In the genomic region with DNA sequence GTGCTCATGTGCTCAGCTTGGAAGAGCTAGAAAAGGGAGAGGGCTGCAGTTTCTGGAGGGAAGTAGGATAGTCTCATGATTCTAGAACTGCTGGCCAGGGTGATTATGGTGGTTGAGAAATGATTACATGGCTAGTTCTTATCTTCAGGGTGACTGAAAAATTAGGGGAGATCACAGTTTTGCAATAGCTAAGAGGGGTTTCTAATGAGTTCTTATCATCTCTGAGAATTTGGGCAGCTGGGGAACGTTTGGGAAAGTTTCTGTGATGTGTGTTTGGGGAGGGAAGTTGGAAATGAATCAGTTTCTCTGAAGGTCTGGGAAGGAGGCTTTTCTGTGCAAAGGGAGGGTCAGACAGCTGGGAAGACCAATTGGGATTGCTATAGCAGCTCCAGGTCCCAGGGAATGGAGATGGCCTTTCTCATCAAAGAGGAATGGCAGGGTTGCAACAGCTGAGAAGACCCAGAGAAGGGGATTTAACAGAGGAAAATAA, we compare ENCODE assay signal across 21 cellular contexts. TPM values are rescaled to one million over a fixed set of nuclear protein-coding genes. Genes with fewer than 3 reads are reported as not detected.
DNase-seq lines count a peak whose midpoint lies in the region; ATAC-seq and TF ChIP-seq lines count a peak whose summit lies in the region.
"Had no signal": no experiment of that assay in that cellular context is flagged by ENCODE, and none has a peak within 500 bp of the region (broad histone marks: within the 10 kb centered on the region; RNA-seq: fewer than 3 reads in every experiment).

No MANE protein-coding gene starts in this region.

- H3K27me3 Mint-ChIP-seq in mesothelial cell of epicardium (ENCODE audit: low read depth): no peaks in the 10 kb centered on the region
- peaks cover 24% of the 10 kb centered on the region for H3K27me3 Mint-ChIP-seq in MCF 10A (ENCODE audit: insufficient read depth, unreplicated experiment)

- TF ChIP-seq POLR2A in esophagus muscularis mucosa (IDR thresholded peaks at IDR 0.05; ENCODE audit: low read depth): no peak

- H3K27me3 ChIP-seq in left ventricle myocardium inferior (ENCODE audit: low read depth): peaks cover 23% of the 10 kb centered on the region
- no peaks in the 10 kb centered on the region for H3K27me3 ChIP-seq in esophagus muscularis mucosa
- H3K27me3 ChIP-seq in aorta (ENCODE audit: control insufficient read depth in 1 of 2, insufficient read depth in 2 of 2, low read length in 1 of 2): no peaks in the 10 kb centered on the region

- 47% methylated on average over 1 of the region's 1 CpG for WGBS in esophagus muscularis mucosa
- 26 to 29% methylated on average over 1 of the region's 1 CpG for WGBS in aorta, 2 donors

- CTCF ChIA-PET in MCF 10A (lab: Yijun Ruan, JAX): interaction anchor here (0.6 to 2.2 kb wide), 9 partner anchors 8 to 419 kb away, joined by 3 to 8 read pairs (median 3); no protein-coding TSS in a partner anchor

- H3K9me3 ChIP-seq in left ventricle myocardium inferior (replicated peaks) (no peaks in the 10 kb centered on the region), esophagus muscularis mucosa (no peaks in the 10 kb centered on the region), aorta (ENCODE audit: control insufficient read depth, low read length) (no peaks in the 10 kb centered on the region)
- H3K9me3 ChIP-seq: A549 had no signal

- BruUV-seq in MCF 10A (replicated peaks; lab: Mats Ljungman, UMichigan): no TSS peak

- H3K4me1 Mint-ChIP-seq in mesothelial cell of epicardium (peaks cover 8% of the 10 kb centered on the region), MCF 10A (ENCODE audit: insufficient read depth, unreplicated experiment) (no peaks in the 10 kb centered on the region)
- H3K4me1 Mint-ChIP-seq: CD4-positive, alpha-beta memory T cell had no signal

- H3K27ac Mint-ChIP-seq in mesothelial cell of epicardium (peak overlapping the region; percentile 2), MCF 10A (ENCODE audit: low read depth, unreplicated experiment) (no peak overlapping the region)
- H3K27ac Mint-ChIP-seq: CD4-positive, alpha-beta memory T cell had no signal

- H3K36me3 Mint-ChIP-seq in mesothelial cell of epicardium (no peaks in the 10 kb centered on the region), MCF 10A (ENCODE audit: insufficient read depth, unreplicated experiment) (no peaks in the 10 kb centered on the region)
- H3K36me3 Mint-ChIP-seq: CD4-positive, alpha-beta memory T cell had no signal

- H3K4me1 ChIP-seq in left ventricle myocardium inferior (no peaks in the 10 kb centered on the region), esophagus muscularis mucosa (no peaks in the 10 kb centered on the region), aorta (ENCODE audit: control insufficient read depth in 1 of 2, insufficient read depth in 2 of 2, low read length in 2 of 2) (no peaks in the 10 kb centered on the region)
- H3K4me1 ChIP-seq: A549 had no signal

- H3K36me3 ChIP-seq in left ventricle myocardium inferior: no peaks in the 10 kb centered on the region
- no peaks in the 10 kb centered on the region for H3K36me3 ChIP-seq in esophagus muscularis mucosa
- H3K36me3 ChIP-seq in aorta (ENCODE audit: control insufficient read depth in 1 of 2, insufficient read depth in 2 of 2, low read length in 1 of 2): no peaks in the 10 kb centered on the region

- no peak overlapping the region for H3K27ac ChIP-seq in left ventricle myocardium inferior (replicated peaks)
- H3K27ac ChIP-seq in esophagus muscularis mucosa (replicated peaks in 1 of 4): no peak overlapping the region
- no peak overlapping the region for H3K27ac ChIP-seq in aorta (ENCODE audit: low read depth in 1 of 2, low read length in 2 of 2)
- H3K27ac ChIP-seq: A549 had no signal

- no peak overlapping the region for H3K4me3 Mint-ChIP-seq in mesothelial cell of epicardium
- H3K4me3 Mint-ChIP-seq in MCF 10A (ENCODE audit: unreplicated experiment): no peak overlapping the region
- H3K4me3 Mint-ChIP-seq: CD4-positive, alpha-beta memory T cell had no signal

- TF ChIP-seq CTCF in left ventricle myocardium inferior (IDR thresholded peaks at IDR 0.05; ENCODE audit: borderline replicate concordance) (no peak), esophagus muscularis mucosa (IDR thresholded peaks at IDR 0.05) (no peak), mesothelial cell of epicardium (IDR thresholded peaks at IDR 0.05; ENCODE audit: unreplicated experiment) (no peak), MCF 10A (IDR thresholded peaks at IDR 0.05; ENCODE audit: unreplicated experiment) (no peak)

- H3K4me3 ChIP-seq in left ventricle myocardium inferior (no peak overlapping the region), esophagus muscularis mucosa (no peak overlapping the region), aorta (ENCODE audit: low read length in 2 of 2) (no peak overlapping the region)
- H3K4me3 ChIP-seq: A549 had no signal

- intact Hi-C loops in left ventricle myocardium superior (cut with micrococcal nuclease) (no loop called here), left ventricle myocardium inferior (cut with micrococcal nuclease) (no loop called here), esophagus muscularis mucosa (cut with DNase I) (no loop called here), aorta (cut with DNase I) (no loop called here), MCF 10A (cut with micrococcal nuclease) (no loop called here)

- H3K9me3 Mint-ChIP-seq in mesothelial cell of epicardium: no peaks in the 10 kb centered on the region
- H3K9me3 Mint-ChIP-seq in MCF 10A (ENCODE audit: unreplicated experiment): no peaks in the 10 kb centered on the region
- H3K9me3 Mint-ChIP-seq: CD4-positive, alpha-beta memory T cell had no signal

- ATAC-seq in left ventricle myocardium superior: peak; percentile 61
- ATAC-seq in aorta (ENCODE audit: low FRiP score): peak; percentile 70
- ATAC-seq in GM18517 (IDR thresholded peaks at IDR 0.05; ENCODE audit: unreplicated experiment): no peak
- ATAC-seq: A549, HCT116 had no signal

- no peak for TF ChIP-seq EP300 in esophagus muscularis mucosa (IDR thresholded peaks at IDR 0.05)

- DNase-seq in left ventricle myocardium superior: no peak
- no peak for DNase-seq in left ventricle myocardium inferior
- peak; percentile 55 for DNase-seq in esophagus muscularis mucosa (ENCODE audit: extremely low spot score)
- no peak for DNase-seq in mesothelial cell of epicardium (ENCODE audit: low spot score in 2 of 2, unreplicated experiment in 2 of 2)
- DNase-seq in aorta: no peak
- no peak for DNase-seq in T-helper 1 cell
- DNase-seq in MCF 10A (ENCODE audit: unreplicated experiment): no peak
- DNase-seq: CD4-positive, alpha-beta memory T cell; DMS153; GDM1; GOT3; Kasumi-1; NCI-H1105; NCI-H2107; NCI-H510A treated with DMSO at 0.1 percent for 48 hours; NCI-H774; SIG-M5 had no signal

- POLR2A ChIA-PET in MCF 10A (lab: Yijun Ruan, JAX): interaction anchor here (1.1 to 2.2 kb wide), 3 partner anchors 31 to 503 kb away, joined by 3 to 8 read pairs (median 3); no protein-coding TSS in a partner anchor

RNA-seq across cellular contexts. Expression of a gene that starts 7.6 kb away (rescaled TPM):
- total RNA-seq in left ventricle myocardium superior (4.4 TPM), left ventricle myocardium inferior (5.1 TPM), esophagus muscularis mucosa (10 to 100 TPM; 24.1 to 36.0 (median 26.0) TPM), mesothelial cell of epicardium (39.8 to 40.6 TPM (median 40.6 TPM) in 3 replicates), aorta (10 to 100 TPM; 30.3 to 32.5 TPM), MCF 10A (2022) (2.1 and 3.6 TPM in 2 replicates)
- 10 to 100 TPM; 15.4 to 37.3 TPM for polyA plus RNA-seq in aorta
- total RNA-seq: OCI-LY7 had no signal
